ENCODE assay signal across 2 cellular contexts in genomic region chr2:26581266-26581990, GRCh38.
TF ChIP-seq lines count a peak whose summit lies in the region.

No MANE protein-coding gene starts in this region.

TF ChIP-seq in SK-N-SH, 30 proteins besides CTCF, POLR2A, EP300 and RAD21:
- no peak for TF ChIP-seq CHD2 (IDR thresholded peaks at IDR 0.05; ENCODE audit: low read length, partially characterized antibody)
- no peak for TF ChIP-seq SMC3 (IDR thresholded peaks at IDR 0.05; ENCODE audit: low read depth, low read length)
- TF ChIP-seq NRF1 (IDR thresholded peaks at IDR 0.05; ENCODE audit: low read depth, low read length): no peak
- no peak for TF ChIP-seq RCOR1 (IDR thresholded peaks at IDR 0.05; ENCODE audit: low read length)
- TF ChIP-seq IRF3 (IDR thresholded peaks at IDR 0.05; ENCODE audit: low read depth, low read length): no peak
- no peak for TF ChIP-seq JUND (IDR thresholded peaks at IDR 0.05)
- TF ChIP-seq POLR2AphosphoS5 (IDR thresholded peaks at IDR 0.05; ENCODE audit: low read depth, low read length): no peak
- TF ChIP-seq MAX (IDR thresholded peaks at IDR 0.05; ENCODE audit: low read depth): no peak
- TF ChIP-seq ZBTB33 (IDR thresholded peaks at IDR 0.05; ENCODE audit: borderline replicate concordance, low read depth): no peak
- TF ChIP-seq FOSL2 (IDR thresholded peaks at IDR 0.05; ENCODE audit: borderline replicate concordance, low read depth): no peak
- no peak for TF ChIP-seq FOXM1 (IDR thresholded peaks at IDR 0.05; ENCODE audit: low read depth)
- TF ChIP-seq RFX5 (IDR thresholded peaks at IDR 0.05; ENCODE audit: low read length): no peak
- no peak for TF ChIP-seq YY1 (IDR thresholded peaks at IDR 0.05; ENCODE audit: low read depth)
- TF ChIP-seq USF2 (IDR thresholded peaks at IDR 0.05; ENCODE audit: borderline replicate concordance, low read depth, low read length): no peak
TF ChIP-seq in SK-N-SH: peak in this region for 0.

TF ChIP-seq in SK-N-SH treated with all-trans-retinoic acid at 6 μM for 48 hours, 23 proteins besides CTCF, POLR2A, EP300 and RAD21 (continued from another document):
- TF ChIP-seq ARNTL (CRISPR knock-in tag; IDR thresholded peaks at IDR 0.05; ENCODE audit: borderline replicate concordance, low read depth) (no peak), OSR1 (CRISPR knock-in tag; IDR thresholded peaks at IDR 0.05) (no peak), ZNF565 (CRISPR knock-in tag; conservative IDR thresholded peaks at IDR 0.05; ENCODE audit: low read depth) (no peak), TSHZ2 (CRISPR knock-in tag; IDR thresholded peaks at IDR 0.05) (no peak), ZC3H10 (CRISPR knock-in tag; IDR thresholded peaks at IDR 0.05) (no peak), CSDC2 (CRISPR knock-in tag; IDR thresholded peaks at IDR 0.05) (no peak), ESRRG (CRISPR knock-in tag; IDR thresholded peaks at IDR 0.05) (no peak), TCF4 (CRISPR knock-in tag; IDR thresholded peaks at IDR 0.05; ENCODE audit: borderline replicate concordance) (no peak), TOX (CRISPR knock-in tag; IDR thresholded peaks at IDR 0.05; ENCODE audit: borderline replicate concordance) (no peak)
